ENCODE assay signal across 13 cellular contexts in the genomic region with DNA sequence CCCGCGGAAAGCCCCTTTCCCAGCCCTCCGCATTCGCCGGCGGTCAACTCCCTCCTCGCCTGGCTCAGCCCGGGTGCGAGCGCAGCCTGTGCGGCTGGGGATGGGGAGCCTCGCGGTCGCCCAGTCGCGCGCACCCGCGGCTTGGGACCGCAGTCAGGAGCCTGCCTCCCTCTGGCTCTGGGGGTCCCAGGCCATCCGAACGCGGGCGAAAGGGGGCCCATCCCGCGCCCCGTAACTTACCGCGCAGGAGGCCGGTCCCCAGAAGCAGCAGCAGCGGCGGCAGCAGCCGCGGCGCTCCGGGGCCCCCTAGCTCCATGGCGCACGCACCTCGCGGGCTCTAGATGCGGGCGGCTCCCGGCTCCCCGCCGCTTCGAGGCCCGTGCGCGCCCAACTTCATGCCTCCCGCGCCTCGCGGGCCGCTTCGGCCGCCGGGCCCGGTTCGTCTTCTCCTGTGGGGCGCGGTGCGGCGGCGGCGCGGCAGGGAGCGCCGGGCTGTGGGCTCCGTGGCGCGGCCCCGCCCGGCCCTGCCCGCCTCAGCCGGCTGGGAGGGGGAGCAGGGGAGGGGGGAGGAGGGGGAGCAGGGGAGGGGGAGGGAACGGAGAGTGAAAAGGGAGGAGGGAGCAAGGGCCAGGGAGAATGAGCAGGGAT.
DNase-seq lines count a peak whose midpoint lies in the region; ATAC-seq, FAIRE-seq and TF ChIP-seq lines count a peak whose summit lies in the region.
"Had no signal": no experiment of that assay in that cellular context is flagged by ENCODE, and none has a peak within 500 bp of the region (broad histone marks: within the 10 kb centered on the region; RNA-seq: fewer than 3 reads in every experiment).

Gene CHRNA4 (minus strand): TSS at position 500 of the 648 bp plus-strand sequence. CDS start 184 bp downstream, at position 316.

- ATAC-seq in stimulated activated naive CD8-positive, alpha-beta T cell treated with anti-CD3 and anti-CD28 coated beads, Interleukin-15, amount 100 ng/mL, for 72 hours: peak; percentile 21
- no peak for ATAC-seq in stimulated activated naive CD8-positive, alpha-beta T cell treated with anti-CD3 and anti-CD28 coated beads, Interleukin-15, Interleukin-2, amounts not matched to agents 100 U/mL and 50 U/mL, for 24 hours
- ATAC-seq in GM19452 (IDR thresholded peaks at IDR 0.05; ENCODE audit: unreplicated experiment): no peak

- H3K4me3 Mint-ChIP-seq in stimulated activated naive CD8-positive, alpha-beta T cell treated with anti-CD3 and anti-CD28 coated beads, Interleukin-15, amount 100 ng/mL, for 72 hours: no peak within 1 kb of the TSS

- H3K27me3 ChIP-seq in WERI-Rb-1 (ENCODE audit: insufficient read depth, low read depth, severe bottlenecking) (no peaks in the 10 kb centered on the region), iPS-20b (ENCODE audit: insufficient read depth, low read length) (peaks cover 44% of the 10 kb centered on the region)

- H3K4me1 Mint-ChIP-seq in stimulated activated naive CD8-positive, alpha-beta T cell treated with anti-CD3 and anti-CD28 coated beads, Interleukin-15, amount 100 ng/mL, for 72 hours: peaks cover 6% of the 10 kb centered on the region

- H3K36me3 ChIP-seq in WERI-Rb-1 (no peaks in the 10 kb centered on the region), iPS-20b (ENCODE audit: insufficient read depth, low read depth, low read length) (no peaks in the 10 kb centered on the region)
- H3K36me3 ChIP-seq: vagina had no signal

- no peak for TF ChIP-seq CTCF in WERI-Rb-1 (IDR thresholded peaks at IDR 0.05; ENCODE audit: low read depth, low read length)

- H3K27me3 Mint-ChIP-seq in stimulated activated naive CD8-positive, alpha-beta T cell treated with anti-CD3 and anti-CD28 coated beads, Interleukin-15, amount 100 ng/mL, for 72 hours: peaks cover 69% of the 10 kb centered on the region

- DNase-seq in stimulated activated naive CD8-positive, alpha-beta T cell treated with anti-CD3 and anti-CD28 coated beads, Interleukin-15, amount 100 ng/mL, for 72 hours: no peak
- DNase-seq in stimulated activated naive CD8-positive, alpha-beta T cell treated with anti-CD3 and anti-CD28 coated beads, Interleukin-15, Interleukin-2, amounts not matched to agents 100 U/mL and 50 U/mL, for 24 hours: no peak
- DNase-seq in WERI-Rb-1 (no peak), urothelium cell line (ENCODE audit: low spot score) (peak; percentile 46), hepatic stellate cell (ENCODE audit: low spot score) (no peak), inferior parietal cortex (ENCODE audit: extremely low spot score) (no peak)
- DNase-seq: activated naive CD4-positive, alpha-beta T cell treated with Interleukin-2 at 50 U/mL for 16 hours; effector CD8-positive, alpha-beta T cell; stimulated activated CD4-positive, alpha-beta T cell treated with anti-CD3 and anti-CD28 coated beads, Interleukin-2, amount 100 ng/mL, for 48 hours had no signal

- no peak within 1 kb of the TSS for H3K9ac ChIP-seq in iPS-20b (ENCODE audit: low read depth, low read length)

- H3K9me3 Mint-ChIP-seq in stimulated activated naive CD8-positive, alpha-beta T cell treated with anti-CD3 and anti-CD28 coated beads, Interleukin-15, amount 100 ng/mL, for 72 hours: no peaks in the 10 kb centered on the region

- H3K27ac ChIP-seq in WERI-Rb-1 (no peak within 1 kb of the TSS), iPS-20b (ENCODE audit: low read length) (no peak within 1 kb of the TSS)
- H3K27ac ChIP-seq: SK-N-MC, vagina had no signal

- no peak for FAIRE-seq in urothelium cell line (lab: Jason Lieb, UNC)

- H3K27ac Mint-ChIP-seq in stimulated activated naive CD8-positive, alpha-beta T cell treated with anti-CD3 and anti-CD28 coated beads, Interleukin-15, amount 100 ng/mL, for 72 hours: no peak within 1 kb of the TSS

- H3K9me3 ChIP-seq in WERI-Rb-1 (ENCODE audit: severe bottlenecking) (no peaks in the 10 kb centered on the region), iPS-20b (ENCODE audit: insufficient read depth, low read depth, low read length) (no peaks in the 10 kb centered on the region)
- H3K9me3 ChIP-seq: vagina had no signal

- H3K4me1 ChIP-seq in iPS-20b (ENCODE audit: insufficient read depth, low read length): no peaks in the 10 kb centered on the region

- H3K4me3 ChIP-seq in WERI-Rb-1 (ENCODE audit: low read depth, low read length): peak within 1 kb of the TSS; percentile 54
- H3K4me3 ChIP-seq in iPS-20b (ENCODE audit: low read length): peak within 1 kb of the TSS; percentile 59; the same call in 1 of the 2 replicates
- H3K4me3 ChIP-seq: SK-N-MC, vagina had no signal
